Comparison of ENCODE assay signal across 1 cellular context in the genomic region with DNA sequence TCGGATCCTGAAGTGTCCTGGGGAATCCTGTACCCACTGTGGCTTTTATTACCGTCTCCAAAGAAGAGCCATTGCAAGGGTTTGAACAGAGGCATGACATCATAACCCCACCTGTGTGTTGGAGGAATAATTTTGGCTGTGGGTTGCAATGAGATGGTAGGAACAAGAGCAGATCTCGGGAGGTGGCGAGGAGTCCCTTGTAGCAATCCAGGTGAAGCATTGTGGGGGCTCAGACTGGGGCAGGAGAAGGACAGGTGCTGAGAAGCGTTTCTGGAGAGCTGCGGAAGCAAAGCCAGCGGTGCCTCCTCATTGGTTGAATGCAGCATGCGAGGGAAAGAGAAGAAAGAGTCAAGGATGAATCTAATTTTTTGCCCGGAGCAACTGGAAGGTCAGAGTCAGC.
TF ChIP-seq lines count a peak whose summit lies in the region.

No MANE protein-coding gene starts in this region.

TF ChIP-seq in HepG2, 621 proteins besides CTCF, POLR2A, EP300 and RAD21:
- TF ChIP-seq ATF4 (CRISPR knock-in tag; IDR thresholded peaks at IDR 0.05) (no peak), ZNF615 (CRISPR knock-in tag; IDR thresholded peaks at IDR 0.05; ENCODE audit: borderline replicate concordance) (no peak), CEBPG (CRISPR knock-in tag; IDR thresholded peaks at IDR 0.05) (no peak), BRCA1 (CRISPR knock-in tag; IDR thresholded peaks at IDR 0.05) (no peak), ISL2 (CRISPR knock-in tag; IDR thresholded peaks at IDR 0.05) (no peak), ZFP82 (CRISPR knock-in tag; IDR thresholded peaks at IDR 0.05; ENCODE audit: borderline replicate concordance) (no peak), ZNF674 (CRISPR knock-in tag; IDR thresholded peaks at IDR 0.05; ENCODE audit: low read depth) (no peak), ATF7 (IDR thresholded peaks at IDR 0.05) (peak; percentile 47; the same call in 1 of the 2 replicates), ATF7 (CRISPR knock-in tag; IDR thresholded peaks at IDR 0.05) (no peak)
TF ChIP-seq in HepG2: peak in this region for 1.
